Comparison of ENCODE assay signal across 27 cellular contexts in the genomic region with DNA sequence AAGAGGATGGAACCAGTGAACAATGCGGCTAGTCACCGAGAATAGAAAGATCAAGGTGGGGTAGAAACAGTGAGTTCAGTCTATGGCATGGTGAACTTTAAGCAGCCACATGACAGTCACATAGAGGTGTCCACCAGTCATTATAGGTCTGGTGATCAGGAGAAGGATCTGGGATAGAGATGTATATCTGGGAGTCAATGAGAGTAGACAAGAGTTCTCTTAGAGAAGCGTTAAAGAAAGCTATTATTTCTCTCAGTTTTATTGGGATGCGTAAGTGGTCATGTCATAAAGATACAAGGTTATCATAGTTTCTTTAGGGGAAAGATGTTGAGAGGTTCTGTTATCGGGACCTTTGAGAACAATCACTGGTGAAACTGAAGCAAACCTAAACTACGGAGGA.
"Had no signal": no experiment of that assay in that cellular context is flagged by ENCODE, and none has a peak within 500 bp of the region (broad histone marks: within the 10 kb centered on the region; RNA-seq: fewer than 3 reads in every experiment).

No MANE protein-coding gene starts in this region.

- H3K27me3 ChIP-seq: heart right ventricle, pancreas, stomach, testis, thyroid gland, transverse colon, upper lobe of right lung had no signal

- H3K4me1 ChIP-seq: heart right ventricle, left ventricle myocardium inferior, pancreas, prostate gland, stomach, testis, thyroid gland, transverse colon, upper lobe of right lung had no signal

- ATAC-seq: heart right ventricle; left colon; mucosa of descending colon; naive thymus-derived CD4-positive, alpha-beta T cell; natural killer cell treated with Interleukin-12 subunit alpha and Interleukin-12 subunit beta and Interleukin-15 and Interleukin-18, amount 100 ng/mL, for 72 hours; pancreas; right cardiac atrium; sciatic nerve; stimulated activated naive B cell treated with anti-CD40 and anti-IgM and Interleukin-4, amounts not matched to agents 10 μg/mL and 1 μg/mL and 100 μg/mL, for 72 hours; stimulated activated naive CD8-positive, alpha-beta T cell treated with anti-CD3 and anti-CD28 coated beads, Interleukin-15, Interleukin-2, amounts not matched to agents 100 U/mL and 50 U/mL, for 24 hours; upper lobe of right lung had no signal

- H3K4me3 ChIP-seq: heart right ventricle, left ventricle myocardium inferior, mucosa of descending colon, pancreas, prostate gland, skin epidermis, stomach, testis, thyroid gland, transverse colon, upper lobe of right lung had no signal

- H3K27ac ChIP-seq: heart right ventricle, left ventricle myocardium inferior, pancreas, prostate gland, skin epidermis, stomach, testis, thyroid gland, transverse colon, upper lobe of right lung had no signal

- DNase-seq: heart right ventricle; hippocampal formation; kidney; left colon; left ventricle myocardium inferior; midbrain; mucosa of descending colon; naive thymus-derived CD4-positive, alpha-beta T cell; pancreas; posterior cingulate gyrus; retina; right cardiac atrium; stimulated activated CD4-positive, alpha-beta T cell treated with anti-CD3 and anti-CD28 coated beads, Interleukin-12 subunit alpha, Interleukin-12 subunit beta, amount 100 ng/mL, for 4 hours; stimulated activated CD4-positive, alpha-beta T cell treated with anti-CD3 and anti-CD28 coated beads, Interleukin-15, amount 100 ng/mL, for 24 hours; stimulated activated CD4-positive, alpha-beta T cell treated with anti-CD3 and anti-CD28 coated beads, Interleukin-2, amount 100 ng/mL, for 24 hours; stimulated activated CD4-positive, alpha-beta T cell treated with anti-CD3 and anti-CD28 coated beads, Interleukin-4, amount 100 ng/mL, for 1 hour; stimulated activated naive B cell treated with anti-CD40 and anti-IgM and Interleukin-4, amounts not matched to agents 10 μg/mL and 1 μg/mL and 100 μg/mL, for 72 hours; stimulated activated naive CD8-positive, alpha-beta T cell treated with anti-CD3 and anti-CD28 coated beads, Interleukin-15, Interleukin-2, amounts not matched to agents 100 U/mL and 50 U/mL, for 24 hours; stomach; testis; thyroid gland; transverse colon; upper lobe of right lung had no signal

- H3K36me3 ChIP-seq: heart right ventricle, left ventricle myocardium inferior, pancreas, prostate gland, stomach, thyroid gland, transverse colon, upper lobe of right lung had no signal

- H3K9me3 ChIP-seq: pancreas, prostate gland, testis, thyroid gland, upper lobe of right lung had no signal
